ENCODE assay signal across 33 cellular contexts in the genomic region with DNA sequence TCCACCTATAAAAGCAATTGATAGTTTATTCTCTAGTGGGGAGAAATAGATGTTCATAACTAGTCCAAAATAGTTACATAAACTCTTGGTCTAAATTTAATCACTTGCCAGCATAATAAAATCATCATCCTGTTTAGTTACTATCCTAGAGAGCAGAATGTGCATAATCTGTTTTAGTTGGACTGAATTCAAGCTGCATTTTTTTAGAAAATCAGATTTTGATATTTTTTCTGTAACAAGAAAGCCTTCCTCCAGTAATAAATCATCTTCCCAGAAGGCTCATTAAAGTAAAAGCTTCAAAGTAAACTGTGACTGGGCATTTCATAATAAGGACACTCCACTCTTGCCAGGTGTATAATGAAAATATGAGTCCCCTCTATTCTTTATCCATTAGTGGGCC.
"Had no signal": no experiment of that assay in that cellular context is flagged by ENCODE, and none has a peak within 500 bp of the region (broad histone marks: within the 10 kb centered on the region; RNA-seq: fewer than 3 reads in every experiment).

No MANE protein-coding gene starts in this region.

- DNase-seq: activated CD4-positive, alpha-beta memory T cell treated with anti-CD3 and anti-CD28 coated beads, Interleukin-2, amount 10 ng/mL, durations not matched to agents 7 days and 5 days; activated CD4-positive, alpha-beta T cell treated with anti-CD3 and anti-CD28 coated beads for 1 hour; activated CD4-positive, alpha-beta T cell treated with anti-CD3 and anti-CD28 coated beads for 48 hours; activated CD4-positive, CD25-positive, alpha-beta regulatory T cell; activated CD8-positive, alpha-beta memory T cell treated with anti-CD3 and anti-CD28 coated beads for 24 hours; activated CD8-positive, alpha-beta memory T cell treated with anti-CD3 and anti-CD28 coated beads, Interleukin-2, amount 10 ng/mL, durations not matched to agents 7 days and 5 days; activated effector memory CD4-positive, alpha-beta T cell treated with anti-CD3 and anti-CD28 coated beads, Interleukin-2, amount 50 U/mL, for 16 hours; activated naive CD4-positive, alpha-beta T cell treated with Interleukin-2 at 50 U/mL for 16 hours; activated naive CD8-positive, alpha-beta T cell treated with anti-CD3 and anti-CD28 coated beads, Interleukin-2, amount 10 ng/mL, durations not matched to agents 7 days and 5 days; activated T-cell treated with anti-CD3 and anti-CD28 coated beads, Interleukin-2, amount 50 U/mL, for 1 hour; activated T-cell treated with anti-CD3 and anti-CD28 coated beads, Interleukin-2, amount 50 U/mL, for 72 hours; adrenal gland; body of pancreas; MM.1S; MV-4-11; NCI-H1092; NCI-H1436; NCI-H1694; NCI-H1930; NCI-H2081 treated with DMSO at 0.1 percent for 48 hours; NCI-H226; NCI-H510A; NCI-H526; NCI-H748 treated with DMSO at 0.1 percent for 48 hours; NK-92 treated with Interleukin-12 subunit alpha and Interleukin-12 subunit beta, amount 100 ng/mL, for 24 hours; PC-9; Right ventricle myocardium superior; T1000; WERI-Rb-1 had no signal

- H3K9me3 ChIP-seq: adrenal gland, body of pancreas, breast epithelium, SJSA1 had no signal

- H3K27me3 ChIP-seq: adrenal gland, body of pancreas, breast epithelium, SJSA1 had no signal

- H3K4me1 ChIP-seq: adrenal gland, body of pancreas, breast epithelium, SJSA1 had no signal

- H3K4me3 ChIP-seq: adrenal gland, body of pancreas, breast epithelium, PC-9, SJSA1 had no signal

- H3K36me3 ChIP-seq: adrenal gland, SJSA1, WERI-Rb-1 had no signal

- H3K9ac ChIP-seq: KMS-11 had no signal

- ATAC-seq: activated CD8-positive, alpha-beta memory T cell treated with anti-CD3 and anti-CD28 coated beads, Interleukin-2, amount 10 ng/mL, durations not matched to agents 7 days and 5 days; activated T-cell treated with anti-CD3 and anti-CD28 coated beads, Interleukin-2, amount 50 U/mL, for 72 hours; activated T-helper 17 cell treated with anti-CD3 and anti-CD28 coated beads, Interleukin-2, amount 50 U/mL, for 72 hours; body of pancreas had no signal
